19 cellular contexts compared by ENCODE assay signal in genomic region chr4:147975902-147976301, GRCh38.
A peak's percentile ranks its signal among the peaks of the same experiment; 100 is the strongest.
DNase-seq lines count a peak whose midpoint lies in the region; ATAC-seq, FAIRE-seq and TF ChIP-seq lines count a peak whose summit lies in the region.
"Had no signal": no experiment of that assay in that cellular context is flagged by ENCODE, and none has a peak within 500 bp of the region (broad histone marks: within the 10 kb centered on the region; RNA-seq: fewer than 3 reads in every experiment).

No MANE protein-coding gene starts in this region.

- POLR2A ChIA-PET in MCF 10A (lab: Yijun Ruan, JAX), result no interaction called here
- POLR2A ChIA-PET in WTC11 (lab: Charles Lee), result no interaction called here

- H3K4me1 Mint-ChIP-seq in MCF 10A (ENCODE audit: insufficient read depth, unreplicated experiment) (peaks cover 5% of the 10 kb centered on the region), WTC11 (peaks cover 17% of the 10 kb centered on the region)

- dilution Hi-C loops in mammary epithelial cell (cut with HindIII; ENCODE audit: low sequenced_read_pairs), result no loop called here

- intact Hi-C loops in mammary epithelial cell (cut with micrococcal nuclease), result no loop called here
- intact Hi-C loops in MCF 10A (cut with micrococcal nuclease), result no loop called here

- CTCF ChIA-PET in mammary epithelial cell (lab: Charles Lee; ENCODE audit: low non-redundant PET), result no interaction called here
- CTCF ChIA-PET in MCF 10A (lab: Yijun Ruan, JAX), result interaction anchor here (0.7 to 1.4 kb wide), 2 partner anchors 11 to 1210 kb away, joined by 3 read pairs; no protein-coding TSS in a partner anchor
- CTCF ChIA-PET in WTC11 (lab: Charles Lee), result interaction anchor here (0.7 kb wide), 1 partner anchor 598 kb away, joined by 3 read pairs; no protein-coding TSS in a partner anchor

- peaks cover 8% of the 10 kb centered on the region for H3K9me3 Mint-ChIP-seq in MCF 10A (ENCODE audit: unreplicated experiment)
- peaks cover 34% of the 10 kb centered on the region for H3K9me3 Mint-ChIP-seq in WTC11
- H3K9me3 Mint-ChIP-seq: activated T-helper 1 cell treated with anti-CD3 and anti-CD28 coated beads, Interleukin-12 subunit alpha, Interleukin-12 subunit beta, Interleukin-2, Interleukin-4 antibody, amounts not matched to agents 30 ng/mL and 10 ng/mL and 1 ng/mL, durations not matched to agents 14 hours and 24 hours and 36 hours; natural killer cell treated with Interleukin-12 subunit alpha and Interleukin-12 subunit beta and Interleukin-15 and Interleukin-18, amount 100 ng/mL, for 72 hours had no signal

- H3K27me3 ChIP-seq in mammary epithelial cell (ENCODE audit: insufficient read depth, low read length) (no peaks in the 10 kb centered on the region), skeletal muscle tissue (ENCODE audit: control insufficient read depth in 3 of 3, insufficient read depth in 3 of 3, low read length in 3 of 3) (no peaks in the 10 kb centered on the region)

- H3K9ac ChIP-seq in mammary epithelial cell (ENCODE audit: insufficient read depth, low read length) (no peak overlapping the region), skeletal muscle tissue (ENCODE audit: low read depth in 1 of 3, low read length in 3 of 3) (no peak overlapping the region)

- no peaks in the 10 kb centered on the region for H3K36me3 ChIP-seq in mammary epithelial cell (ENCODE audit: insufficient read depth, low read length)
- H3K36me3 ChIP-seq in skeletal muscle tissue (ENCODE audit: control insufficient read depth in 3 of 3, insufficient read depth in 3 of 3, low read length in 3 of 3), result no peaks in the 10 kb centered on the region
- H3K36me3 ChIP-seq: prostate gland had no signal

- no peak for FAIRE-seq in frontal cortex (lab: Jason Lieb, UNC)

- H3K4me3 ChIP-seq in mammary epithelial cell (replicated peaks in 1 of 3; ENCODE audit: insufficient read depth in 1 of 3, low read depth in 2 of 3, low read length in 3 of 3), result no peak overlapping the region
- H3K4me3 ChIP-seq in fibroblast of the aortic adventitia (ENCODE audit: low read depth, low read length), result no peak overlapping the region
- no peak overlapping the region for H3K4me3 ChIP-seq in skeletal muscle tissue (ENCODE audit: low read length in 3 of 3)
- H3K4me3 ChIP-seq: prostate gland had no signal

- DNase-seq in mammary epithelial cell, result peak; percentile 54
- no peak for DNase-seq in MCF 10A (ENCODE audit: unreplicated experiment)
- DNase-seq in WTC11 (ENCODE audit: low spot score), result no peak
- peak; percentile 42 for DNase-seq in fibroblast of the aortic adventitia (ENCODE audit: low read depth)
- no peak for DNase-seq in frontal cortex (ENCODE audit: low spot score in 2 of 2)
- DNase-seq in C1 segment of cervical spinal cord (lab: John Stamatoyannopoulos, UW), result no peak
- DNase-seq: activated CD8-positive, alpha-beta memory T cell treated with anti-CD3 and anti-CD28 coated beads for 24 hours; activated naive CD8-positive, alpha-beta T cell treated with anti-CD3 and anti-CD28 coated beads, Interleukin-2, amount 50 U/mL, for 24 hours; CD4-positive, CD25-positive, alpha-beta regulatory T cell; RPMI8226; stimulated activated naive CD8-positive, alpha-beta T cell treated with anti-CD3 and anti-CD28 coated beads, Interleukin-15, Interleukin-2, amounts not matched to agents 100 U/mL and 50 U/mL, for 24 hours; T-helper 1 cell had no signal

- H3K9me3 ChIP-seq in mammary epithelial cell (replicated peaks; ENCODE audit: insufficient read depth, low read length) (no peaks in the 10 kb centered on the region), skeletal muscle tissue (ENCODE audit: control insufficient read depth in 3 of 3, low read length in 3 of 3) (no peaks in the 10 kb centered on the region)
- H3K9me3 ChIP-seq: prostate gland had no signal

- no peak for TF ChIP-seq CTCF in mammary epithelial cell (conservative IDR thresholded peaks at IDR 0.05 in 1 of 2, IDR thresholded peaks at IDR 0.05 in 1 of 2; ENCODE audit: extremely low read depth in 1 of 2, insufficient read depth in 1 of 2, low read depth in 1 of 2, low read length in 2 of 2)
- TF ChIP-seq CTCF in MCF 10A (IDR thresholded peaks at IDR 0.05; ENCODE audit: unreplicated experiment), result no peak
- TF ChIP-seq CTCF in WTC11 (IDR thresholded peaks at IDR 0.05), result no peak
- no peak for TF ChIP-seq CTCF in fibroblast of the aortic adventitia (IDR thresholded peaks at IDR 0.05; ENCODE audit: insufficient read depth, low read length)

- WGBS in mammary epithelial cell (ENCODE audit: low coverage, missing lambda C conversion rate), result 5% methylated on average over 2 of the region's 2 CpGs

- H3K27ac Mint-ChIP-seq in MCF 10A (ENCODE audit: low read depth, unreplicated experiment) (no peak overlapping the region), WTC11 (no peak overlapping the region)
- H3K27ac Mint-ChIP-seq: activated naive CD8-positive, alpha-beta T cell treated with anti-CD3 and anti-CD28 coated beads, Interleukin-2, amount 50 U/mL, for 24 hours; activated T-helper 1 cell treated with anti-CD3 and anti-CD28 coated beads, Interleukin-12 subunit alpha, Interleukin-12 subunit beta, Interleukin-2, Interleukin-4 antibody, amounts not matched to agents 30 ng/mL and 10 ng/mL and 1 ng/mL, durations not matched to agents 14 hours and 24 hours and 36 hours; type B pancreatic cell had no signal

- peak overlapping the region; percentile 0 for H3K27ac ChIP-seq in mammary epithelial cell (ENCODE audit: insufficient read depth, low read depth, low read length)
- H3K27ac ChIP-seq in skeletal muscle tissue (ENCODE audit: low read depth, low read length), result peak overlapping the region; percentile 21
- H3K27ac ChIP-seq: prostate gland had no signal

- H3K36me3 Mint-ChIP-seq in MCF 10A (ENCODE audit: insufficient read depth, unreplicated experiment) (peaks cover 6% of the 10 kb centered on the region), WTC11 (peaks cover 21% of the 10 kb centered on the region)

- no peaks in the 10 kb centered on the region for H4K20me1 ChIP-seq in mammary epithelial cell (ENCODE audit: insufficient read depth, low read length)

- BruUV-seq in mammary epithelial cell (replicated peaks; lab: Mats Ljungman, UMichigan) (no TSS peak), MCF 10A (replicated peaks; lab: Mats Ljungman, UMichigan) (no TSS peak)

- no peak overlapping the region for H3K4me2 ChIP-seq in mammary epithelial cell (ENCODE audit: insufficient read depth, low read depth, low read length)

- ATAC-seq in WTC11, result peak; percentile 64
- no peak for ATAC-seq in GM19035 (IDR thresholded peaks at IDR 0.05; ENCODE audit: unreplicated experiment)
- ATAC-seq: activated naive CD8-positive, alpha-beta T cell treated with anti-CD3 and anti-CD28 coated beads, Interleukin-2, amount 50 U/mL, for 24 hours; HCT116; natural killer cell treated with Interleukin-12 subunit alpha and Interleukin-12 subunit beta and Interleukin-15 and Interleukin-18, amount 100 ng/mL, for 72 hours; stimulated activated naive CD8-positive, alpha-beta T cell treated with anti-CD3 and anti-CD28 coated beads, Interleukin-15, Interleukin-2, amounts not matched to agents 100 U/mL and 50 U/mL, for 24 hours had no signal

- H3K27me3 Mint-ChIP-seq in MCF 10A (ENCODE audit: insufficient read depth, unreplicated experiment) (no peaks in the 10 kb centered on the region), WTC11 (ENCODE audit: low read depth) (no peaks in the 10 kb centered on the region)
- H3K27me3 Mint-ChIP-seq: activated naive CD8-positive, alpha-beta T cell treated with anti-CD3 and anti-CD28 coated beads, Interleukin-2, amount 50 U/mL, for 24 hours; CD4-positive, CD25-positive, alpha-beta regulatory T cell; natural killer cell treated with Interleukin-12 subunit alpha and Interleukin-12 subunit beta and Interleukin-15 and Interleukin-18, amount 100 ng/mL, for 72 hours; type B pancreatic cell had no signal

- H3K4me1 ChIP-seq in mammary epithelial cell (ENCODE audit: insufficient read depth, low read length), result peaks cover 15% of the 10 kb centered on the region
- peaks cover 7 to 23% (median 19%) of the 10 kb centered on the region in 3 donors for H3K4me1 ChIP-seq in skeletal muscle tissue (ENCODE audit: control insufficient read depth in 3 of 3, insufficient read depth in 3 of 3, low read length in 3 of 3)
- H3K4me1 ChIP-seq: prostate gland had no signal

- H2AFZ ChIP-seq in mammary epithelial cell (ENCODE audit: low read depth, low read length), result no peak overlapping the region

- in situ Hi-C loops in mammary epithelial cell (cut with MboI; ENCODE audit: low sequenced_read_pairs in 2 of 2), result no loop called here

- no peak overlapping the region for H3K4me3 Mint-ChIP-seq in MCF 10A (ENCODE audit: unreplicated experiment)
- no peak overlapping the region for H3K4me3 Mint-ChIP-seq in WTC11
- H3K4me3 Mint-ChIP-seq: activated naive CD8-positive, alpha-beta T cell treated with anti-CD3 and anti-CD28 coated beads, Interleukin-2, amount 50 U/mL, for 24 hours; activated T-helper 1 cell treated with anti-CD3 and anti-CD28 coated beads, Interleukin-12 subunit alpha, Interleukin-12 subunit beta, Interleukin-2, Interleukin-4 antibody, amounts not matched to agents 30 ng/mL and 10 ng/mL and 1 ng/mL, durations not matched to agents 14 hours and 24 hours and 36 hours; CD4-positive, CD25-positive, alpha-beta regulatory T cell; natural killer cell treated with Interleukin-12 subunit alpha and Interleukin-12 subunit beta and Interleukin-15 and Interleukin-18, amount 100 ng/mL, for 72 hours; type B pancreatic cell had no signal

- H3K79me2 ChIP-seq in mammary epithelial cell (ENCODE audit: insufficient read depth, low read length), result peaks cover 25% of the 10 kb centered on the region

TF ChIP-seq in WTC11, 78 proteins besides CTCF, POLR2A, EP300 and RAD21 (continues in another document):
- TF ChIP-seq RELA (CRISPR knock-in tag; IDR thresholded peaks at IDR 0.05; ENCODE audit: borderline replicate concordance) (no peak), ATF1 (CRISPR knock-in tag; IDR thresholded peaks at IDR 0.05) (no peak), NFE2L1 (CRISPR knock-in tag; IDR thresholded peaks at IDR 0.05) (no peak), ZNF138 (CRISPR knock-in tag; conservative IDR thresholded peaks at IDR 0.05) (no peak), HMGA2 (CRISPR knock-in tag; IDR thresholded peaks at IDR 0.05) (no peak), ELF4 (CRISPR knock-in tag; IDR thresholded peaks at IDR 0.05; ENCODE audit: low read depth) (no peak), NFATC4 (CRISPR knock-in tag; IDR thresholded peaks at IDR 0.05) (no peak), NFYB (CRISPR knock-in tag; conservative IDR thresholded peaks at IDR 0.05; ENCODE audit: low read depth) (no peak)
- TF ChIP-seq, protein P1, sequence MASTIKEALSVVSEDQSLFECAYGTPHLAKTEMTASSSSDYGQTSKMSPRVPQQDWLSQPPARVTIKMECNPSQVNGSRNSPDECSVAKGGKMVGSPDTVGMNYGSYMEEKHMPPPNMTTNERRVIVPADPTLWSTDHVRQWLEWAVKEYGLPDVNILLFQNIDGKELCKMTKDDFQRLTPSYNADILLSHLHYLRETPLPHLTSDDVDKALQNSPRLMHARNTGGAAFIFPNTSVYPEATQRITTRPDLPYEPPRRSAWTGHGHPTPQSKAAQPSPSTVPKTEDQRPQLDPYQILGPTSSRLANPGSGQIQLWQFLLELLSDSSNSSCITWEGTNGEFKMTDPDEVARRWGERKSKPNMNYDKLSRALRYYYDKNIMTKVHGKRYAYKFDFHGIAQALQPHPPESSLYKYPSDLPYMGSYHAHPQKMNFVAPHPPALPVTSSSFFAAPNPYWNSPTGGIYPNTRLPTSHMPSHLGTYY (CRISPR knock-in tag; IDR thresholded peaks at IDR 0.05), result no peak

Comparison
In these comparisons a context has a peak if more than half of its experiments do, and no peak if none do; other contexts are left out.
1. DNase-seq: peak in mammary epithelial cell (single experiment) and fibroblast of the aortic adventitia (single experiment); none in MCF 10A (single experiment), WTC11 (single experiment), frontal cortex (0 of 2) and C1 segment of cervical spinal cord (0 of 14).